ENCODE assay signal across 1 cellular context in genomic region chr4:57163530-57164459, GRCh38.
TF ChIP-seq lines count a peak whose summit lies in the region.

No MANE protein-coding gene starts in this region.

TF ChIP-seq in HepG2, 621 proteins besides CTCF, POLR2A, EP300 and RAD21 (continued from another document and continues in another):
- TF ChIP-seq CEBPZ (IDR thresholded peaks at IDR 0.05; ENCODE audit: low read length) = no peak
- no peak for TF ChIP-seq FOXP1 (IDR thresholded peaks at IDR 0.05)
- no peak for TF ChIP-seq FOXP1 (CRISPR knock-in tag; IDR thresholded peaks at IDR 0.05)
- TF ChIP-seq SKI (IDR thresholded peaks at IDR 0.05; ENCODE audit: partially characterized antibody) = peak; percentile 19
- no peak for TF ChIP-seq POGK (CRISPR knock-in tag; conservative IDR thresholded peaks at IDR 0.05)
- TF ChIP-seq GATAD1 (CRISPR knock-in tag; IDR thresholded peaks at IDR 0.05) = no peak
- TF ChIP-seq MTF1 (CRISPR knock-in tag; IDR thresholded peaks at IDR 0.05) = no peak
- peak; percentile 51 for TF ChIP-seq TEAD3 (CRISPR knock-in tag; optimal IDR thresholded peaks at IDR 0.05; ENCODE audit: borderline replicate concordance)
- 0 out of 2 replicates have a peak, but pooled peaks have one; percentile 1 for TF ChIP-seq ZNF780A (CRISPR knock-in tag; IDR thresholded peaks at IDR 0.05)
- TF ChIP-seq STAT6 (CRISPR knock-in tag; IDR thresholded peaks at IDR 0.05; ENCODE audit: borderline replicate concordance) = no peak
- TF ChIP-seq TCF7L2 (IDR thresholded peaks at IDR 0.05; ENCODE audit: low read depth, low read length) = no peak
- peak; percentile 82 to 85 for TF ChIP-seq HMGXB4 (CRISPR knock-in tag; IDR thresholded peaks at IDR 0.05; ENCODE audit: borderline replicate concordance in 1 of 2, low read depth in 1 of 2)
- TF ChIP-seq PREB (CRISPR knock-in tag; IDR thresholded peaks at IDR 0.05) = no peak
- peak; percentile 56; the same call in 1 of the 2 replicates for TF ChIP-seq RXRA (CRISPR knock-in tag; IDR thresholded peaks at IDR 0.05)
- peak; percentile 47; the same call in 1 of the 2 replicates for TF ChIP-seq ZNF691 (CRISPR knock-in tag; IDR thresholded peaks at IDR 0.05; ENCODE audit: borderline replicate concordance, low read depth)
- TF ChIP-seq SMAD9 (CRISPR knock-in tag; IDR thresholded peaks at IDR 0.05) = no peak
- TF ChIP-seq ATF1 (CRISPR knock-in tag; IDR thresholded peaks at IDR 0.05) = no peak
- peak; percentile 58 for TF ChIP-seq SALL1 (CRISPR knock-in tag; IDR thresholded peaks at IDR 0.05)
- peak; percentile 43 for TF ChIP-seq XRCC5 (optimal IDR thresholded peaks at IDR 0.05; ENCODE audit: low read length)
- TF ChIP-seq SMC3 (IDR thresholded peaks at IDR 0.05; ENCODE audit: low read length) = peak; percentile 23; the same call in 1 of the 2 replicates
- peak; percentile 23; the same call in 1 of the 2 replicates for TF ChIP-seq HNF4G (IDR thresholded peaks at IDR 0.05; ENCODE audit: borderline replicate concordance, low read depth, low read length)
- no peak for TF ChIP-seq HNF4G (CRISPR knock-in tag; IDR thresholded peaks at IDR 0.05; ENCODE audit: borderline replicate concordance, low read depth)
- TF ChIP-seq SMAD3 (CRISPR knock-in tag; IDR thresholded peaks at IDR 0.05) = 0 out of 2 replicates have a peak, but pooled peaks have one; percentile 13
- TF ChIP-seq ZNF672 (CRISPR knock-in tag; IDR thresholded peaks at IDR 0.05) = no peak
- TF ChIP-seq GMEB1 (CRISPR knock-in tag; IDR thresholded peaks at IDR 0.05; ENCODE audit: borderline replicate concordance) = 0 out of 2 replicates have a peak, but pooled peaks have one; percentile 26
- no peak for TF ChIP-seq ZNF329 (CRISPR knock-in tag; IDR thresholded peaks at IDR 0.05; ENCODE audit: low read depth)
- peak; percentile 22; the same call in 1 of the 2 replicates for TF ChIP-seq MYC (CRISPR knock-in tag; IDR thresholded peaks at IDR 0.05; ENCODE audit: borderline replicate concordance)
- TF ChIP-seq RBM39 (IDR thresholded peaks at IDR 0.05; ENCODE audit: low read depth, low read length, poor library complexity, severe bottlenecking) = peak; percentile 34
- TF ChIP-seq ERF (CRISPR knock-in tag; IDR thresholded peaks at IDR 0.05) = 0 out of 2 replicates have a peak, but pooled peaks have one; percentile 17
- TF ChIP-seq TCF7 (IDR thresholded peaks at IDR 0.05; ENCODE audit: low read depth) = no peak
- no peak; the same call in 1 of the 2 replicates for TF ChIP-seq MEF2D (CRISPR knock-in tag; IDR thresholded peaks at IDR 0.05)
- TF ChIP-seq ZC3H13 (CRISPR knock-in tag; IDR thresholded peaks at IDR 0.05) = no peak
- peak; percentile 74; the same call in 1 of the 2 replicates for TF ChIP-seq ZFP91 (CRISPR knock-in tag; IDR thresholded peaks at IDR 0.05; ENCODE audit: borderline replicate concordance)
- TF ChIP-seq NR2C2 (CRISPR knock-in tag; IDR thresholded peaks at IDR 0.05; ENCODE audit: borderline replicate concordance) = peak; percentile 54
- no peak for TF ChIP-seq KLF15 (CRISPR knock-in tag; IDR thresholded peaks at IDR 0.05; ENCODE audit: borderline replicate concordance)
- no peak for TF ChIP-seq MED13 (CRISPR knock-in tag; IDR thresholded peaks at IDR 0.05)
- 0 out of 2 replicates have a peak, but pooled peaks have one; percentile 14 for TF ChIP-seq ETV5 (CRISPR knock-in tag; IDR thresholded peaks at IDR 0.05; ENCODE audit: borderline replicate concordance)
- peak; percentile 75 for TF ChIP-seq KDM2A (CRISPR knock-in tag; IDR thresholded peaks at IDR 0.05; ENCODE audit: borderline replicate concordance, low read depth)
- no peak for TF ChIP-seq ZNF879 (CRISPR knock-in tag; IDR thresholded peaks at IDR 0.05)
- TF ChIP-seq MTA1 (CRISPR knock-in tag; IDR thresholded peaks at IDR 0.05; ENCODE audit: borderline replicate concordance) = peak; percentile 59; the same call in 1 of the 2 replicates
- no peak for TF ChIP-seq ZNF12 (CRISPR knock-in tag; IDR thresholded peaks at IDR 0.05)
- TF ChIP-seq SALL2 (CRISPR knock-in tag; IDR thresholded peaks at IDR 0.05) = 0 out of 2 replicates have a peak, but pooled peaks have one; percentile 19
- TF ChIP-seq BCL6 (CRISPR knock-in tag; IDR thresholded peaks at IDR 0.05) = peak; percentile 37; the same call in 1 of the 2 replicates
- TF ChIP-seq SSRP1 (CRISPR knock-in tag; IDR thresholded peaks at IDR 0.05) = peak; percentile 85; the same call in 1 of the 2 replicates
- 0 out of 2 replicates have a peak, but pooled peaks have one; percentile 58 for TF ChIP-seq FOXO4 (CRISPR knock-in tag; conservative IDR thresholded peaks at IDR 0.05)
- TF ChIP-seq ZNF34 (CRISPR knock-in tag; IDR thresholded peaks at IDR 0.05; ENCODE audit: borderline replicate concordance) = no peak
- no peak for TF ChIP-seq RFX5 (IDR thresholded peaks at IDR 0.05; ENCODE audit: low read depth, low read length)
- 0 out of 2 replicates have a peak, but pooled peaks have one; percentile 23 for TF ChIP-seq DMAP1 (CRISPR knock-in tag; IDR thresholded peaks at IDR 0.05)
- TF ChIP-seq HES4 (CRISPR knock-in tag; IDR thresholded peaks at IDR 0.05; ENCODE audit: borderline replicate concordance) = 0 out of 2 replicates have a peak, but pooled peaks have one; percentile 36
- 0 out of 2 replicates have a peak, but pooled peaks have one; percentile 16 for TF ChIP-seq HNF4A (CRISPR knock-in tag; IDR thresholded peaks at IDR 0.05)
